10 cellular contexts compared by ENCODE assay signal in the genomic region with DNA sequence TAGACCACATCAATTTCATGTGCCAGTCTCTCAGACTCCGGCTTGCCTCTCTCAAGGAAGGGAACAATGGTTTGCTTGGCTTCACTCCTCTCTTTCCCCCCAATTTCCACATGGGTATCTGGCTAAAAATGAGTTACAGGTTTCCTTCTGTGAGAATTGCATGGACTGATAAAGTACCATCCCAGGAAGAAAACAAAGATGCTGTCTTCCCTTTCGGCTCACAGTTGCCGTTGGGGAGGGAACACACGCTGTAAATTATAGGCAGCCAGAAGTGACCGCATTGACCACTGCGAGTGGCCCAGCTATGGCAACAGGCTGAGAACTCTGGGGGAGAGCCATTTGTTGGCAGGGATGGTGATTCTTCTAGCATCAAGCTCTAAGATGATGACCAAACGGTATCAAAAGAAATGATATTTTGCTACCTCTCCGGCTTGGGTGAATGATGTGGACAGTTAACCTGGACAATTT. TPM values are rescaled to one million over a fixed set of nuclear protein-coding genes. Genes with fewer than 3 reads are reported as not detected.
A peak's percentile ranks its signal among the peaks of the same experiment; 100 is the strongest.
DNase-seq lines count a peak whose midpoint lies in the region; ATAC-seq, FAIRE-seq and TF ChIP-seq lines count a peak whose summit lies in the region.
"Had no signal": no experiment of that assay in that cellular context is flagged by ENCODE, and none has a peak within 500 bp of the region (broad histone marks: within the 10 kb centered on the region; RNA-seq: fewer than 3 reads in every experiment).

No MANE protein-coding gene starts in this region.

- H3K4me1 ChIP-seq in right lobe of liver (no peaks in the 10 kb centered on the region), HepG2 (ENCODE audit: insufficient read depth, low read length) (peaks cover 42% of the 10 kb centered on the region), foreskin keratinocyte (peaks cover 29% of the 10 kb centered on the region), upper lobe of right lung (peaks cover 28% of the 10 kb centered on the region)

- CTCF ChIA-PET in HepG2 (lab: Yijun Ruan, JAX; ENCODE audit: low intra/inter-chr PET ratio, low total read pairs): no interaction called here

- H3K4me3 ChIP-seq in right lobe of liver (no peak overlapping the region), HepG2 (replicated peaks in 1 of 3; ENCODE audit: insufficient read depth in 1 of 3, low read depth in 2 of 3, low read length in 3 of 3) (no peak overlapping the region), upper lobe of right lung (peak overlapping the region; percentile 42)
- H3K4me3 ChIP-seq: thyroid gland had no signal

- H3K27me3 Mint-ChIP-seq in T-helper 17 cell: no peaks in the 10 kb centered on the region

- H3K9me3 ChIP-seq in right lobe of liver: no peaks in the 10 kb centered on the region
- H3K9me3 ChIP-seq in HepG2 (ENCODE audit: low read length): no peaks in the 10 kb centered on the region
- H3K9me3 ChIP-seq in T-helper 17 cell (ENCODE audit: control insufficient read depth, low read length, poor library complexity, severe bottlenecking): no peaks in the 10 kb centered on the region
- no peaks in the 10 kb centered on the region for H3K9me3 ChIP-seq in upper lobe of right lung
- H3K9me3 ChIP-seq: thyroid gland had no signal

- ATAC-seq in right lobe of liver (no peak), HepG2 (no peak), T-helper 17 cell (peak; percentile 29), foreskin keratinocyte (no peak), upper lobe of right lung (no peak), GM18517 (IDR thresholded peaks at IDR 0.05; ENCODE audit: unreplicated experiment) (no peak)

- TF ChIP-seq RAD21 in HepG2 (CRISPR knock-in tag; IDR thresholded peaks at IDR 0.05): no peak

- peak overlapping the region; percentile 96 for H3K27ac Mint-ChIP-seq in T-helper 17 cell

- DNase-seq in right lobe of liver: no peak
- DNase-seq in HepG2 (ENCODE audit: low spot score): no peak
- DNase-seq in T-helper 17 cell: no peak
- no peak for DNase-seq in foreskin keratinocyte
- no peak for DNase-seq in upper lobe of right lung
- DNase-seq in DMS79 (lab: John Stamatoyannopoulos, UW): no peak
- no peak for DNase-seq in cerebellar cortex (ENCODE audit: low spot score)
- DNase-seq: NCI-H2029 treated with DMSO at 0.1 percent for 48 hours, thyroid gland had no signal

- TF ChIP-seq POLR2A in right lobe of liver (IDR thresholded peaks at IDR 0.05) (no peak), HepG2 (IDR thresholded peaks at IDR 0.05; ENCODE audit: insufficient read depth in 1 of 2, low read depth in 2 of 2, low read length in 2 of 2) (no peak)

- H3K4me3 Mint-ChIP-seq in T-helper 17 cell: peak overlapping the region; percentile 85

- TF ChIP-seq EP300 in HepG2 (IDR thresholded peaks at IDR 0.05; ENCODE audit: low read depth in 2 of 2, low read length in 2 of 2) (no peak), HepG2 (CRISPR knock-in tag; IDR thresholded peaks at IDR 0.05; ENCODE audit: borderline replicate concordance) (no peak)

- no peak overlapping the region for H3K9ac ChIP-seq in HepG2 (ENCODE audit: insufficient read depth, low read depth, low read length)

- H3K27ac ChIP-seq in right lobe of liver (peak overlapping the region in 2 of 3 donors; percentile 9 to 34), HepG2 (ENCODE audit: extremely low read length, insufficient read depth, low read length) (no peak overlapping the region), foreskin keratinocyte (peak overlapping the region; percentile 50), upper lobe of right lung (peak overlapping the region; percentile 71)

- POLR2A ChIA-PET in HepG2 (lab: Yijun Ruan, JAX): interaction anchor here (1.5 kb wide), 1 partner anchor 157 kb away, joined by 7 read pairs; no protein-coding TSS in a partner anchor

- intact Hi-C loops in right lobe of liver (cut with DNase I) (no loop called here), HepG2 (cut with micrococcal nuclease; ENCODE audit: unreplicated experiment) (no loop called here), upper lobe of right lung (cut with DNase I) (no loop called here)

- H3K4me2 ChIP-seq in HepG2 (ENCODE audit: low read depth, low read length): no peak overlapping the region

- in situ Hi-C loops in HepG2 (cut with HindIII; ENCODE audit: extremely low pct_ligation_motif_present, low pct_unique_long_range_greater_than_20kb): no loop called here

- no peak for FAIRE-seq in HepG2 (lab: Jason Lieb, UNC)

- H3K27me3 ChIP-seq in right lobe of liver: no peaks in the 10 kb centered on the region
- H3K27me3 ChIP-seq in HepG2 (ENCODE audit: control insufficient read depth in 1 of 2, insufficient read depth in 2 of 2, low read length in 2 of 2): no peaks in the 10 kb centered on the region
- H3K27me3 ChIP-seq in foreskin keratinocyte: no peaks in the 10 kb centered on the region
- no peaks in the 10 kb centered on the region for H3K27me3 ChIP-seq in upper lobe of right lung
- H3K27me3 ChIP-seq: thyroid gland had no signal

- peaks cover 13% of the 10 kb centered on the region for H3K36me3 Mint-ChIP-seq in T-helper 17 cell (ENCODE audit: low read depth)

- no peaks in the 10 kb centered on the region for H3K79me2 ChIP-seq in HepG2 (ENCODE audit: insufficient read depth, low read length)

- 53% methylated on average over 7 of the region's 8 CpGs for WGBS in right lobe of liver (ENCODE audit: insufficient coverage, low coverage, low lambda C conversion rate, missing lambda C conversion rate)
- 96% methylated on average over 8 of the region's 8 CpGs for WGBS in HepG2 (ENCODE audit: low lambda C conversion rate)

- H2AFZ ChIP-seq in HepG2 (ENCODE audit: low read length): no peak overlapping the region

- no TSS peak for BruUV-seq in HepG2 (replicated peaks; lab: Mats Ljungman, UMichigan)

- no peak for TF ChIP-seq CTCF in right lobe of liver (IDR thresholded peaks at IDR 0.05)
- no peak for TF ChIP-seq CTCF in HepG2 (CRISPR knock-in tag; IDR thresholded peaks at IDR 0.05)
- no peak for TF ChIP-seq CTCF in foreskin keratinocyte (conservative IDR thresholded peaks at IDR 0.05)
- no peak for TF ChIP-seq CTCF in upper lobe of right lung (IDR thresholded peaks at IDR 0.05)

- H4K20me1 ChIP-seq in HepG2 (ENCODE audit: insufficient read depth, low read length): no peaks in the 10 kb centered on the region

- H3K36me3 ChIP-seq in right lobe of liver: no peaks in the 10 kb centered on the region
- no peaks in the 10 kb centered on the region for H3K36me3 ChIP-seq in HepG2 (replicated peaks in 1 of 2; ENCODE audit: control insufficient read depth in 1 of 2, insufficient read depth in 2 of 2, low read length in 2 of 2)
- H3K36me3 ChIP-seq in upper lobe of right lung: no peaks in the 10 kb centered on the region
- H3K36me3 ChIP-seq: thyroid gland had no signal

- peaks cover 79% of the 10 kb centered on the region for H3K4me1 Mint-ChIP-seq in T-helper 17 cell

TF ChIP-seq in HepG2, 621 proteins besides CTCF, POLR2A, EP300 and RAD21 (continues in another document):
- TF ChIP-seq ZNF275 (CRISPR knock-in tag; IDR thresholded peaks at IDR 0.05; ENCODE audit: borderline replicate concordance) (no peak), TCF7L2 (IDR thresholded peaks at IDR 0.05; ENCODE audit: low read depth, low read length) (no peak), ZSCAN29 (CRISPR knock-in tag; conservative IDR thresholded peaks at IDR 0.05) (no peak), ZNF451 (CRISPR knock-in tag; IDR thresholded peaks at IDR 0.05) (no peak), CHD4 (IDR thresholded peaks at IDR 0.05; ENCODE audit: borderline replicate concordance, low read length) (no peak), MED8 (CRISPR knock-in tag; IDR thresholded peaks at IDR 0.05; ENCODE audit: insufficient replicate concordance) (no peak)

RNA-seq across cellular contexts. Expression of gene RUNX1, which starts 2.8 kb away (rescaled TPM):
- total RNA-seq in right lobe of liver (10 to 100 TPM in 1 of 6 experiments, 1 to 10 TPM in 5; 2.9 to 18.3 (median 4.3) TPM), HepG2 (2016; rRNA removed; fragmentation: Illumina TruSeq; extraction: Trizol) (4.4 and 5.4 TPM in 2 replicates), T-helper 17 cell (100 to 1,000 TPM in 1 of 2 donors, 10 to 100 TPM in 1; 97.0 to 110 TPM), foreskin keratinocyte (28.4 and 29.8 TPM in 2 replicates), upper lobe of right lung (86.9 TPM)
- total RNA-seq in HepG2 (2016; cell fraction: cytosol; rRNA removed; fragmentation: Illumina TruSeq; extraction: Trizol; ENCODE audit: low read depth): 2.4 and 2.8 TPM in 2 replicates
- 4.1 and 5.5 TPM in 2 replicates for total RNA-seq in HepG2 (2016; cell fraction: insoluble cytoplasmic fraction; rRNA removed; fragmentation: Illumina TruSeq; extraction: Trizol)
- 5.1 and 5.5 TPM in 2 replicates for total RNA-seq in HepG2 (2016; cell fraction: membrane; rRNA removed; fragmentation: Illumina TruSeq; extraction: Trizol)
- total RNA-seq in HepG2 (2016; cell fraction: nucleus; rRNA removed; fragmentation: Illumina TruSeq; extraction: Trizol): 16.6 and 18.1 TPM in 2 replicates
- polyA plus RNA-seq in HepG2 (2011; rRNA removed) (5.8 and 6.4 TPM in 2 replicates), foreskin keratinocyte (13.8 and 15.3 TPM in 2 replicates)
- 3.0 and 3.1 TPM in 2 replicates for polyA plus RNA-seq in HepG2 (2011; cell fraction: cytosol; rRNA removed)
- polyA plus RNA-seq in HepG2 (2011; cell fraction: nucleus; rRNA removed): 18.7 and 27.2 TPM in 2 replicates
- 6.5 and 6.7 TPM in 2 replicates for polyA plus RNA-seq in HepG2 (2012)
- 2.4 and 2.8 TPM in 2 replicates for polyA plus RNA-seq in HepG2 (2016; cell fraction: cytosol; fragmentation: Illumina TruSeq; extraction: Trizol; ENCODE audit: low read depth)
- 7.5 and 8.8 TPM in 2 replicates for polyA plus RNA-seq in HepG2 (2016; cell fraction: insoluble cytoplasmic fraction; fragmentation: Illumina TruSeq; extraction: Trizol; ENCODE audit: low read depth)
- polyA plus RNA-seq in HepG2 (2016; cell fraction: membrane; fragmentation: Illumina TruSeq; extraction: Trizol; ENCODE audit: low read depth): 5.2 and 5.9 TPM in 2 replicates
- 13.0 and 13.3 TPM in 2 replicates for polyA plus RNA-seq in HepG2 (2016; cell fraction: nucleus; fragmentation: Illumina TruSeq; extraction: Trizol; ENCODE audit: insufficient read depth, low read depth)
- polyA minus RNA-seq in HepG2 (2011; rRNA and poly(A)+ RNA removed; ENCODE audit: low replicate concordance): 10.3 and 32.7 TPM in 2 replicates
- 3.1 and 6.2 TPM in 2 replicates for polyA minus RNA-seq in HepG2 (2011; cell fraction: cytosol; rRNA and poly(A)+ RNA removed)
- 103 and 105 TPM in 2 replicates for polyA minus RNA-seq in HepG2 (2011; cell fraction: nucleus; rRNA and poly(A)+ RNA removed)
